In the genomic region with DNA sequence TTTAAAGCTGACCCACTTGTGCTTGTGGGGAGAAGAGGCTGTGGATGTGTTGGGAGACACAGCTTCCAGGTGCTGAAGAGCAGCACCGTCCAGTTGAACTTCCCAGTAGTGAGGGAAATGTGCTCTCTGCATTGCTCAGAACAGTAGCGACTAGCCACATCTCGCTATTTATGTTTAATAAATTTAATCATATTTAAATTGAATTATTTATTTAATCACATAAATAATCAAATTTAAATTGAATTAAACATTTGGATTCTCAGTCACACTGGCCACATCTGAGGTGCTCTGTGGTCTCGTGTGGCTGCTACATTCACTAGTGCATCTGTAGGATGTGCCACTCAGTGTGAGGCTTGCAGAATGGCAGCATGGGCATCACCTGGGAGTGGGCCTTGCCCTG, we compare ENCODE assay signal across 25 cellular contexts.
"Had no signal": no experiment of that assay in that cellular context is flagged by ENCODE, and none has a peak within 500 bp of the region (broad histone marks: within the 10 kb centered on the region; RNA-seq: fewer than 3 reads in every experiment).

No MANE protein-coding gene starts in this region.

- DNase-seq: colonic mucosa; cortex of kidney; dermis blood vessel endothelial cell; dorsolateral prefrontal cortex; effector CD4-positive, alpha-beta T cell; effector CD8-positive, alpha-beta T cell; effector memory CD4-positive, alpha-beta T cell; effector memory CD8-positive, alpha-beta T cell; endodermal cell; erythroblast; esophagus squamous epithelium; foreskin fibroblast; foreskin keratinocyte; foreskin melanocyte; gastrocnemius medialis; glutamatergic neuron; head of caudate nucleus had no signal

- H3K4me1 ChIP-seq: colonic mucosa, foreskin keratinocyte had no signal

- H3K27ac ChIP-seq: colonic mucosa, coronary artery, epithelial cell of prostate, esophagus muscularis mucosa, esophagus squamous epithelium, foreskin keratinocyte, gastroesophageal sphincter, heart left ventricle, heart right ventricle had no signal

- H3K4me3 ChIP-seq: colonic mucosa, coronary artery, dorsolateral prefrontal cortex, esophagus muscularis mucosa, esophagus squamous epithelium, gastrocnemius medialis, gastroesophageal sphincter, heart left ventricle, heart right ventricle had no signal

- H3K9me3 ChIP-seq: colonic mucosa, gastrocnemius medialis, gastroesophageal sphincter had no signal

- H3K27me3 ChIP-seq: colonic mucosa, dorsolateral prefrontal cortex, esophagus muscularis mucosa, esophagus squamous epithelium, foreskin keratinocyte, gastrocnemius medialis, gastroesophageal sphincter, heart left ventricle, heart right ventricle had no signal

- H3K27me3 Mint-ChIP-seq: dendritic cell treated with granulocyte-macrophage colony-stimulating factor and Interleukin-4, amounts not matched to agents 40 ng/mL and 50 ng/mL, for 4 days; effector memory CD8-positive, alpha-beta T cell had no signal

- ATAC-seq: effector memory CD8-positive, alpha-beta T cell; esophagus mucosa; foreskin keratinocyte; gastrocnemius medialis; gastroesophageal sphincter had no signal

- H3K27ac Mint-ChIP-seq: dendritic cell treated with granulocyte-macrophage colony-stimulating factor and Interleukin-4, amounts not matched to agents 40 ng/mL and 50 ng/mL, for 4 days; effector memory CD8-positive, alpha-beta T cell; endodermal cell had no signal

- H3K4me3 Mint-ChIP-seq: dendritic cell treated with granulocyte-macrophage colony-stimulating factor and Interleukin-4, amounts not matched to agents 40 ng/mL and 50 ng/mL, for 4 days; effector memory CD8-positive, alpha-beta T cell; endodermal cell had no signal
